Comparison of ENCODE assay signal across 8 cellular contexts in genomic region chr1:3649342-3650247, GRCh38.
DNase-seq lines count a peak whose midpoint lies in the region; ATAC-seq and TF ChIP-seq lines count a peak whose summit lies in the region.

Gene WRAP73 (minus strand): TSS chr1:3650103. CDS start chr1:3649999, 104 bp downstream.

- peak within 1 kb of the TSS; percentile 94 for H3K4me3 ChIP-seq in astrocyte of the cerebellum (ENCODE audit: low read depth, low read length)

- in situ Hi-C loops in astrocyte of the cerebellum (cut with HindIII; ENCODE audit: low sequenced_read_pairs), result loop anchor here (5.0 to 10.0 kb wide), 3 partner anchors 97 to 265 kb away; partner anchors contain the start of gene SMIM1

- ATAC-seq in GM18498 (IDR thresholded peaks at IDR 0.05; ENCODE audit: unreplicated experiment), result peak; percentile 78
- ATAC-seq in HG02870 (IDR thresholded peaks at IDR 0.05; ENCODE audit: unreplicated experiment), result peak; percentile 59

- DNase-seq in NCI-H1694 (lab: John Stamatoyannopoulos, UW), result peak; percentile 82
- peak; percentile 75 for DNase-seq in T-helper 22 cell (ENCODE audit: low read depth)
- peak; percentile 72 for DNase-seq in astrocyte of the cerebellum (ENCODE audit: low read depth)
- DNase-seq in hippocampal formation (lab: John Stamatoyannopoulos, UW), result peak; percentile 48 to 62
- DNase-seq in retina, result peak; percentile 95
- no peak for DNase-seq in NCI-H2029 treated with DMSO at 0.1 percent for 48 hours (lab: John Stamatoyannopoulos, UW)

- peak; percentile 26 for TF ChIP-seq CTCF in astrocyte of the cerebellum (IDR thresholded peaks at IDR 0.05; ENCODE audit: low read depth, low read length, missing control alignments)
